29 cellular contexts compared by ENCODE assay signal in genomic region chr7:74633451-74633921, GRCh38. TPM values are rescaled to one million over a fixed set of nuclear protein-coding genes. Genes with fewer than 3 reads are reported as not detected.
A peak's percentile ranks its signal among the peaks of the same experiment; 100 is the strongest.
DNase-seq lines count a peak whose midpoint lies in the region; ATAC-seq and TF ChIP-seq lines count a peak whose summit lies in the region.
"Had no signal": no experiment of that assay in that cellular context is flagged by ENCODE, and none has a peak within 500 bp of the region (broad histone marks: within the 10 kb centered on the region; RNA-seq: fewer than 3 reads in every experiment).

No MANE protein-coding gene starts in this region.

- H3K79me2 ChIP-seq in SK-N-SH (ENCODE audit: insufficient read depth): no peaks in the 10 kb centered on the region

- TF ChIP-seq CTCF in breast epithelium (IDR thresholded peaks at IDR 0.05): no peak
- no peak for TF ChIP-seq CTCF in MCF 10A (IDR thresholded peaks at IDR 0.05; ENCODE audit: unreplicated experiment)
- no peak for TF ChIP-seq CTCF in colonic mucosa (IDR thresholded peaks at IDR 0.05)
- TF ChIP-seq CTCF in SK-N-SH (IDR thresholded peaks at IDR 0.05): no peak

- no peak overlapping the region for H3K27ac Mint-ChIP-seq in MCF 10A (ENCODE audit: low read depth, unreplicated experiment)
- H3K27ac Mint-ChIP-seq: activated CD4-positive, alpha-beta T cell treated with anti-CD3 and anti-CD28 coated beads, Interleukin-2, amount 10 ng/mL, durations not matched to agents 7 days and 5 days; activated naive CD8-positive, alpha-beta T cell treated with anti-CD3 and anti-CD28 coated beads for 36 hours; activated T-cell treated with anti-CD3 and anti-CD28 coated beads, Interleukin-2, amount 50 U/mL, for 24 hours had no signal

- no peak overlapping the region for H3K4me3 ChIP-seq in breast epithelium
- no peak overlapping the region for H3K4me3 ChIP-seq in colonic mucosa
- no peak overlapping the region for H3K4me3 ChIP-seq in SK-N-SH (ENCODE audit: low read depth in 2 of 2, low read length in 1 of 2)
- H3K4me3 ChIP-seq: MG63, sigmoid colon, SK-N-MC had no signal

- POLR2A ChIA-PET in MCF 10A (lab: Yijun Ruan, JAX): interaction anchor here (0.7 kb wide), 1 partner anchor 79 kb away, joined by 3 read pairs; no protein-coding TSS in a partner anchor
- POLR2A ChIA-PET in SK-N-SH (lab: Yijun Ruan, JAX): no interaction called here

- no peak for TF ChIP-seq EP300 in SK-N-SH (IDR thresholded peaks at IDR 0.05; ENCODE audit: borderline replicate concordance in 1 of 2, low read depth in 1 of 2, low read length in 1 of 2)

- peaks cover 3% of the 10 kb centered on the region for H3F3A ChIP-seq in SK-N-SH (replicated peaks; ENCODE audit: insufficient read depth)

- WGBS in SK-N-SH (ENCODE audit: low lambda C conversion rate): 93% methylated on average over 7 of the region's 9 CpGs

- TF ChIP-seq RAD21 in SK-N-SH (IDR thresholded peaks at IDR 0.05; ENCODE audit: low read length): no peak

- ATAC-seq in GM21737 (IDR thresholded peaks at IDR 0.05; ENCODE audit: unreplicated experiment): no peak
- ATAC-seq: left ventricle myocardium superior had no signal

- no peaks in the 10 kb centered on the region for H3K27me3 Mint-ChIP-seq in MCF 10A (ENCODE audit: insufficient read depth, unreplicated experiment)
- H3K27me3 Mint-ChIP-seq: activated CD4-positive, alpha-beta T cell treated with anti-CD3 and anti-CD28 coated beads, Interleukin-2, amount 10 ng/mL, durations not matched to agents 7 days and 5 days; activated naive CD8-positive, alpha-beta T cell treated with anti-CD3 and anti-CD28 coated beads for 36 hours; activated T-cell treated with anti-CD3 and anti-CD28 coated beads, Interleukin-2, amount 50 U/mL, for 24 hours had no signal

- no peak overlapping the region for H3K4me2 ChIP-seq in SK-N-SH

- no peak for TF ChIP-seq POLR2A in breast epithelium (IDR thresholded peaks at IDR 0.05)

- no peak overlapping the region for H3K4me3 Mint-ChIP-seq in MCF 10A (ENCODE audit: unreplicated experiment)
- H3K4me3 Mint-ChIP-seq: activated CD4-positive, alpha-beta T cell treated with anti-CD3 and anti-CD28 coated beads, Interleukin-2, amount 10 ng/mL, durations not matched to agents 7 days and 5 days; activated naive CD8-positive, alpha-beta T cell treated with anti-CD3 and anti-CD28 coated beads for 36 hours; activated T-cell treated with anti-CD3 and anti-CD28 coated beads, Interleukin-2, amount 50 U/mL, for 24 hours had no signal

- no TSS peak for BruUV-seq in MCF 10A (replicated peaks; lab: Mats Ljungman, UMichigan)

- H3K9me3 ChIP-seq in breast epithelium: no peaks in the 10 kb centered on the region
- H3K9me3 ChIP-seq in colonic mucosa: no peaks in the 10 kb centered on the region
- H3K9me3 ChIP-seq in SK-N-SH: no peaks in the 10 kb centered on the region
- H3K9me3 ChIP-seq: Caco-2, MG63, neutrophil, sigmoid colon had no signal

- no peaks in the 10 kb centered on the region for H3K9me3 Mint-ChIP-seq in MCF 10A (ENCODE audit: unreplicated experiment)
- H3K9me3 Mint-ChIP-seq: activated CD4-positive, alpha-beta T cell treated with anti-CD3 and anti-CD28 coated beads, Interleukin-2, amount 10 ng/mL, durations not matched to agents 7 days and 5 days; activated naive CD8-positive, alpha-beta T cell treated with anti-CD3 and anti-CD28 coated beads for 36 hours; activated T-cell treated with anti-CD3 and anti-CD28 coated beads, Interleukin-2, amount 50 U/mL, for 24 hours had no signal

- H3K36me3 Mint-ChIP-seq in MCF 10A (ENCODE audit: insufficient read depth, unreplicated experiment): no peaks in the 10 kb centered on the region
- H3K36me3 Mint-ChIP-seq: activated naive CD8-positive, alpha-beta T cell treated with anti-CD3 and anti-CD28 coated beads for 36 hours had no signal

- H3K27me3 ChIP-seq in breast epithelium (no peaks in the 10 kb centered on the region), colonic mucosa (no peaks in the 10 kb centered on the region), SK-N-SH (ENCODE audit: insufficient read depth) (no peaks in the 10 kb centered on the region)
- H3K27me3 ChIP-seq: MG63, neutrophil, sigmoid colon had no signal

- CTCF ChIA-PET in MCF 10A (lab: Yijun Ruan, JAX) (no interaction called here), SK-N-SH (lab: Yijun Ruan, JAX) (interaction anchor here (1.1 to 1.5 kb wide), 3 partner anchors 9 to 233 kb away, joined by 3 read pairs; no protein-coding TSS in a partner anchor)

- H3K27ac ChIP-seq in breast epithelium: peak overlapping the region; percentile 43 to 92
- H3K27ac ChIP-seq in colonic mucosa: no peak overlapping the region
- H3K27ac ChIP-seq in SK-N-SH (ENCODE audit: low read depth in 2 of 2, low read length in 1 of 2): no peak overlapping the region
- H3K27ac ChIP-seq: 22Rv1, C4-2B, neutrophil, sigmoid colon, SK-N-MC, WERI-Rb-1 had no signal

- DNase-seq in breast epithelium (ENCODE audit: low spot score in 2 of 2) (peak in 1 of 2 donors; percentile 53), MCF 10A (ENCODE audit: unreplicated experiment) (no peak), colonic mucosa (peak; percentile 50), mucosa of gallbladder (ENCODE audit: low spot score) (peak; percentile 40), T-helper 9 cell (no peak), SK-N-SH (no peak)
- no peak for DNase-seq in activated CD4-positive, alpha-beta T cell treated with anti-CD3 and anti-CD28 coated beads, Interleukin-2, amount 50 U/mL, for 1 hour
- DNase-seq: activated CD4-positive, alpha-beta T cell treated with anti-CD3 and anti-CD28 coated beads, Interleukin-2, amount 10 ng/mL, durations not matched to agents 7 days and 5 days; activated effector memory CD4-positive, alpha-beta T cell treated with anti-CD3 and anti-CD28 coated beads, Interleukin-2, amount 50 U/mL, for 16 hours; activated naive CD8-positive, alpha-beta T cell treated with anti-CD3 and anti-CD28 coated beads for 36 hours; activated T-cell treated with anti-CD3 and anti-CD28 coated beads, Interleukin-2, amount 50 U/mL, for 24 hours; anterior cingulate cortex; Caco-2; effector CD8-positive, alpha-beta T cell; left ventricle myocardium superior; MG63; NCI-H1105 treated with DMSO at 0.1 percent for 48 hours; NCI-H187 treated with DMSO at 0.1 percent for 48 hours; NCI-H2171; posterior cingulate gyrus; sigmoid colon; stimulated activated CD4-positive, alpha-beta T cell treated with anti-CD3 and anti-CD28 coated beads, Interleukin-4, amount 100 ng/mL, for 4 hours; T-helper 2 cell; WERI-Rb-1 had no signal

- H3K9me2 ChIP-seq in SK-N-SH: no peaks in the 10 kb centered on the region

- no peak overlapping the region for H2AFZ ChIP-seq in SK-N-SH (ENCODE audit: low read depth)

- no peaks in the 10 kb centered on the region for H3K36me3 ChIP-seq in breast epithelium
- H3K36me3 ChIP-seq in colonic mucosa: no peaks in the 10 kb centered on the region
- H3K36me3 ChIP-seq in SK-N-SH (replicated peaks in 1 of 2; ENCODE audit: control insufficient read depth in 1 of 2, insufficient read depth in 2 of 2, low read length in 1 of 2): no peaks in the 10 kb centered on the region
- H3K36me3 ChIP-seq: MG63, neutrophil, sigmoid colon, WERI-Rb-1 had no signal

- peaks cover 0 to 9% of the 10 kb centered on the region in 2 donors for H3K4me1 ChIP-seq in breast epithelium
- H3K4me1 ChIP-seq in colonic mucosa: no peaks in the 10 kb centered on the region
- H3K4me1 ChIP-seq in SK-N-SH (ENCODE audit: control insufficient read depth in 1 of 2, insufficient read depth in 2 of 2, low read depth in 1 of 2, low read length in 1 of 2): peaks cover 2 to 12% of the 10 kb centered on the region in 2 experiments; a peak in 3 of 4 replicates

- intact Hi-C loops in breast epithelium (cut with DNase I; ENCODE audit: low total_unique reads) (no loop called here), MCF 10A (cut with micrococcal nuclease) (no loop called here), colonic mucosa (cut with DNase I) (no loop called here)

- peaks cover 11% of the 10 kb centered on the region for H3K4me1 Mint-ChIP-seq in MCF 10A (ENCODE audit: insufficient read depth, unreplicated experiment)
- H3K4me1 Mint-ChIP-seq: activated CD4-positive, alpha-beta T cell treated with anti-CD3 and anti-CD28 coated beads, Interleukin-2, amount 10 ng/mL, durations not matched to agents 7 days and 5 days; activated naive CD8-positive, alpha-beta T cell treated with anti-CD3 and anti-CD28 coated beads for 36 hours had no signal

- no peak overlapping the region for H3K9ac ChIP-seq in colonic mucosa (ENCODE audit: low read depth in 2 of 2, low read length in 2 of 2)
- H3K9ac ChIP-seq in SK-N-SH: no peak overlapping the region

- no peaks in the 10 kb centered on the region for H4K20me1 ChIP-seq in SK-N-SH (ENCODE audit: insufficient read depth)

TF ChIP-seq in SK-N-SH, 30 proteins besides CTCF, POLR2A, EP300 and RAD21:
- TF ChIP-seq ZBTB33 (IDR thresholded peaks at IDR 0.05; ENCODE audit: borderline replicate concordance, low read depth): no peak

RNA-seq across cellular contexts. Expression of gene GTF2I, which starts 24.0 kb away (rescaled TPM):
- total RNA-seq in breast epithelium (100 to 1,000 TPM; 133 to 241 (median 184) TPM), MCF 10A (2022) (130 and 152 TPM in 2 replicates), colonic mucosa (100 to 1,000 TPM; 123 to 148 TPM), mucosa of gallbladder (345 TPM)
- polyA plus RNA-seq in SK-N-SH (2012; rRNA removed): 90.2 and 90.5 TPM in 2 replicates
- polyA plus RNA-seq in SK-N-SH (2012; cell fraction: cytosol; rRNA removed): 84.5 and 85.2 TPM in 2 replicates
- polyA plus RNA-seq in SK-N-SH (2012; cell fraction: nucleus; rRNA removed): 569 and 584 TPM in 2 replicates

Comparison
In these comparisons a context has a peak if more than half of its experiments do, and no peak if none do; other contexts are left out.
1. DNase-seq: peak in colonic mucosa (single experiment) and mucosa of gallbladder (single experiment); none in MCF 10A (single experiment), T-helper 9 cell (single experiment), SK-N-SH (single experiment) and activated CD4-positive, alpha-beta T cell treated with anti-CD3 and anti-CD28 coated beads, Interleukin-2, amount 50 U/mL, for 1 hour (single experiment).
2. H3K27ac ChIP-seq: peak in breast epithelium (2 of 2); none in colonic mucosa (single experiment) and SK-N-SH (0 of 2).